26 cellular contexts compared by ENCODE assay signal in the genomic region with DNA sequence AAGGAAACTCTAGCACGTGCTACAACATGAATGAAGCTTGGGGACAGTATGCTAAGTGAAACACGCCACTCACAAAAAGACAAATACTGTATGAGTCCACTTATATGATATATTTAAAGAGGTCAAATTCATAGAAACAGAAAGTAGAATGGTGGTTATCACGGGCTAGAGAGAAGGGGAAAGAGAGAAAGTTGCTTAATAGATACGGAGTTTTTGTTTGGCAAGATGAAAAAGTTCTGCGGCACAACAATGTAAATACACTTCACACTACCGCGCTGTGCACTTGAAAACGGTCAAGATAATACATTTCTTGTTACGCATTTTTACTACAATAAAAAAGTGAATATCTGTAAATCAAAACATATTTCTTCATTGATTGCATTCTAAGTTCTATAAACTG. TPM values are rescaled to one million over a fixed set of nuclear protein-coding genes. Genes with fewer than 3 reads are reported as not detected.
"Had no signal": no experiment of that assay in that cellular context is flagged by ENCODE, and none has a peak within 500 bp of the region (broad histone marks: within the 10 kb centered on the region; RNA-seq: fewer than 3 reads in every experiment).

No MANE protein-coding gene starts in this region.

- ATAC-seq: activated CD8-positive, alpha-beta T cell treated with anti-CD3 and anti-CD28 coated beads for 36 hours; activated T-cell treated with anti-CD3 and anti-CD28 coated beads, Interleukin-2, amount 50 U/mL, for 72 hours; T-helper 17 cell; WTC11 had no signal

- DNase-seq: activated CD4-positive, CD25-positive, alpha-beta regulatory T cell treated with anti-CD3 and anti-CD28 coated beads, Interleukin-2, amount 50 U/mL, for 72 hours; activated CD8-positive, alpha-beta memory T cell treated with anti-CD3 and anti-CD28 coated beads, Interleukin-2, amount 50 U/mL, for 4 hours; activated CD8-positive, alpha-beta T cell treated with anti-CD3 and anti-CD28 coated beads for 36 hours; activated effector memory CD4-positive, alpha-beta T cell treated with Interleukin-2 at 50 U/mL for 16 hours; activated naive CD4-positive, alpha-beta T cell; activated T-cell treated with anti-CD3 and anti-CD28 coated beads, Interleukin-2, amount 50 U/mL, for 72 hours; aorta; caudate nucleus; KG1; NCI-H1105; NCI-H1436; NCI-H1694 treated with DMSO at 0.1 percent for 48 hours; NCI-H2029 treated with DMSO at 0.1 percent for 48 hours; NCI-H345; NCI-H510A treated with DMSO at 0.1 percent for 48 hours; NCI-H69; PC-9; SHP77 treated with DMSO at 0.1 percent for 48 hours; T-helper 17 cell; T-helper 9 cell had no signal

- H3K4me3 ChIP-seq: breast epithelium, PC-9 had no signal

- H3K27ac ChIP-seq: breast epithelium, PC-9 had no signal

- H3K36me3 ChIP-seq: breast epithelium had no signal

- H3K4me1 ChIP-seq: breast epithelium had no signal

- H3K27ac Mint-ChIP-seq: activated CD8-positive, alpha-beta T cell treated with anti-CD3 and anti-CD28 coated beads for 36 hours; IgD-negative memory B cell; T-helper 17 cell; WTC11 had no signal

- H3K9me3 Mint-ChIP-seq: activated CD8-positive, alpha-beta T cell treated with anti-CD3 and anti-CD28 coated beads for 36 hours; activated naive CD4-positive, alpha-beta T cell treated with anti-CD3 and anti-CD28 coated beads, Interleukin-2, amount 50 U/mL, for 24 hours; activated T-cell treated with anti-CD3 and anti-CD28 coated beads, Interleukin-2, amount 50 U/mL, for 72 hours had no signal

- H3K9me3 ChIP-seq: breast epithelium had no signal

- H3K36me3 Mint-ChIP-seq: activated naive CD4-positive, alpha-beta T cell treated with anti-CD3 and anti-CD28 coated beads, Interleukin-2, amount 50 U/mL, for 24 hours; IgD-negative memory B cell; WTC11 had no signal

- H3K4me3 Mint-ChIP-seq: activated CD8-positive, alpha-beta T cell treated with anti-CD3 and anti-CD28 coated beads for 36 hours; activated T-cell treated with anti-CD3 and anti-CD28 coated beads, Interleukin-2, amount 50 U/mL, for 72 hours; T-helper 17 cell; WTC11 had no signal

- H3K27me3 Mint-ChIP-seq: activated CD8-positive, alpha-beta T cell treated with anti-CD3 and anti-CD28 coated beads for 36 hours; activated naive CD4-positive, alpha-beta T cell treated with anti-CD3 and anti-CD28 coated beads, Interleukin-2, amount 50 U/mL, for 24 hours had no signal

- H3K27me3 ChIP-seq: breast epithelium had no signal

RNA-seq across cellular contexts. Expression of a gene that starts 37.3 kb away (rescaled TPM):
- total RNA-seq: M059J, PC-9 had no signal

RNA-seq across cellular contexts. Expression of a gene that starts 42.9 kb away (rescaled TPM):
- total RNA-seq: LHCN-M2, M059J had no signal
